In genomic region chr5:149730620-149731331, GRCh38 we compare ENCODE assay signal across 1 cellular context.
TF ChIP-seq lines count a peak whose summit lies in the region.

No MANE protein-coding gene starts in this region.

TF ChIP-seq in HEK293, 187 proteins besides CTCF, POLR2A, EP300 and RAD21 (continued from another document):
- TF ChIP-seq ZNF837 (tag by site-specific recombination; IDR thresholded peaks at IDR 0.05) (no peak), ZNF10 (tag by site-specific recombination; IDR thresholded peaks at IDR 0.05) (0 out of 2 replicates have a peak, but pooled peaks have one; percentile 12), HOXC10 (CRISPR knock-in tag; IDR thresholded peaks at IDR 0.05) (no peak), ZNF394 (tag by site-specific recombination; IDR thresholded peaks at IDR 0.05; ENCODE audit: borderline replicate concordance) (peak; percentile 20; the same call in 1 of the 2 replicates), ZNF121 (tag by site-specific recombination; IDR thresholded peaks at IDR 0.05) (no peak), ZNF660 (tag by site-specific recombination; IDR thresholded peaks at IDR 0.05) (no peak), SP2 (tag by site-specific recombination; IDR thresholded peaks at IDR 0.05) (peak; percentile 8; the same call in 1 of the 2 replicates), ZFP69B (tag by site-specific recombination; IDR thresholded peaks at IDR 0.05) (no peak), ZNF621 (tag by site-specific recombination; IDR thresholded peaks at IDR 0.05) (no peak), ZNF600 (tag by site-specific recombination; IDR thresholded peaks at IDR 0.05) (no peak), ZNF169 (tag by site-specific recombination; IDR thresholded peaks at IDR 0.05) (no peak), SP7 (tag by site-specific recombination; IDR thresholded peaks at IDR 0.05) (peak; percentile 60; the same call in 1 of the 2 replicates), ZNF324 (tag by site-specific recombination; IDR thresholded peaks at IDR 0.05) (0 out of 2 replicates have a peak, but pooled peaks have one; percentile 17), ZNF239 (tag by site-specific recombination; IDR thresholded peaks at IDR 0.05) (no peak), ZNF777 (tag by site-specific recombination; IDR thresholded peaks at IDR 0.05; ENCODE audit: borderline replicate concordance) (no peak), ZNF585B (tag by site-specific recombination; IDR thresholded peaks at IDR 0.05) (0 out of 2 replicates have a peak, but pooled peaks have one; percentile 17), ZBTB8A (tag by site-specific recombination; IDR thresholded peaks at IDR 0.05) (peak; percentile 70), SETDB1 (IDR thresholded peaks at IDR 0.05; ENCODE audit: insufficient read length, low read length) (no peak), PRDM4 (tag by site-specific recombination; IDR thresholded peaks at IDR 0.05) (0 out of 2 replicates have a peak, but pooled peaks have one; percentile 11), YY2 (tag by site-specific recombination; IDR thresholded peaks at IDR 0.05) (no peak; the same call in 1 of the 2 replicates), ZNF561 (tag by site-specific recombination; IDR thresholded peaks at IDR 0.05; ENCODE audit: borderline replicate concordance) (no peak), YY1 (tag by site-specific recombination; IDR thresholded peaks at IDR 0.05) (no peak; the same call in 1 of the 2 replicates), ZNF404 (tag by site-specific recombination; IDR thresholded peaks at IDR 0.05) (no peak), ZSCAN5A (tag by site-specific recombination; IDR thresholded peaks at IDR 0.05) (no peak), KLF9 (tag by site-specific recombination; IDR thresholded peaks at IDR 0.05; ENCODE audit: low read depth) (no peak), ZSCAN16 (tag by site-specific recombination; IDR thresholded peaks at IDR 0.05) (no peak), SCRT1 (tag by site-specific recombination; IDR thresholded peaks at IDR 0.05; ENCODE audit: borderline replicate concordance) (no peak), ZIC2 (tag by site-specific recombination; IDR thresholded peaks at IDR 0.05) (peak; percentile 92), ZNF843 (tag by site-specific recombination; IDR thresholded peaks at IDR 0.05) (peak; percentile 30; the same call in 1 of the 2 replicates), BCL11B (tag by site-specific recombination; IDR thresholded peaks at IDR 0.05; ENCODE audit: low read depth) (peak; percentile 36; the same call in 1 of the 2 replicates), ZNF398 (tag by site-specific recombination; IDR thresholded peaks at IDR 0.05) (peak; percentile 56; the same call in 1 of the 2 replicates), PBX3 (CRISPR knock-in tag; IDR thresholded peaks at IDR 0.05) (0 out of 2 replicates have a peak, but pooled peaks have one; percentile 30), ZNF335 (tag by site-specific recombination; conservative IDR thresholded peaks at IDR 0.05) (peak; percentile 84), GLIS1 (tag by site-specific recombination; IDR thresholded peaks at IDR 0.05) (peak; percentile 98), ZNF202 (tag by site-specific recombination; IDR thresholded peaks at IDR 0.05; ENCODE audit: borderline replicate concordance) (no peak), FEZF1 (tag by site-specific recombination; IDR thresholded peaks at IDR 0.05) (peak; percentile 40; the same call in 1 of the 2 replicates), OSR2 (tag by site-specific recombination; IDR thresholded peaks at IDR 0.05) (peak; percentile 36; the same call in 1 of the 2 replicates), GLIS2 (tag by site-specific recombination; IDR thresholded peaks at IDR 0.05) (peak; percentile 98)
- TF ChIP-seq, protein P1, sequence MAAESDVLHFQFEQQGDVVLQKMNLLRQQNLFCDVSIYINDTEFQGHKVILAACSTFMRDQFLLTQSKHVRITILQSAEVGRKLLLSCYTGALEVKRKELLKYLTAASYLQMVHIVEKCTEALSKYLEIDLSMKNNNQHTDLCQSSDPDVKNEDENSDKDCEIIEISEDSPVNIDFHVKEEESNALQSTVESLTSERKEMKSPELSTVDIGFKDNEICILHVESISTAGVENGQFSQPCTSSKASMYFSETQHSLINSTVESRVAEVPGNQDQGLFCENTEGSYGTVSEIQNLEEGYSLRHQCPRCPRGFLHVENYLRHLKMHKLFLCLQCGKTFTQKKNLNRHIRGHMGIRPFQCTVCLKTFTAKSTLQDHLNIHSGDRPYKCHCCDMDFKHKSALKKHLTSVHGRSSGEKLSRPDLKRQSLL (tag by site-specific recombination; IDR thresholded peaks at IDR 0.05): no peak
- TF ChIP-seq, protein P2, sequence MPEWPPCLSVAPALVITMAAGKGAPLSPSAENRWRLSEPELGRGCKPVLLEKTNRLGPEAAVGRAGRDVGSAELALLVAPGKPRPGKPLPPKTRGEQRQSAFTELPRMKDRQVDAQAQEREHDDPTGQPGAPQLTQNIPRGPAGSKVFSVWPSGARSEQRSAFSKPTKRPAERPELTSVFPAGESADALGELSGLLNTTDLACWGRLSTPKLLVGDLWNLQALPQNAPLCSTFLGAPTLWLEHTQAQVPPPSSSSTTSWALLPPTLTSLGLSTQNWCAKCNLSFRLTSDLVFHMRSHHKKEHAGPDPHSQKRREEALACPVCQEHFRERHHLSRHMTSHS (tag by site-specific recombination; IDR thresholded peaks at IDR 0.05): no peak
- TF ChIP-seq, protein P3, sequence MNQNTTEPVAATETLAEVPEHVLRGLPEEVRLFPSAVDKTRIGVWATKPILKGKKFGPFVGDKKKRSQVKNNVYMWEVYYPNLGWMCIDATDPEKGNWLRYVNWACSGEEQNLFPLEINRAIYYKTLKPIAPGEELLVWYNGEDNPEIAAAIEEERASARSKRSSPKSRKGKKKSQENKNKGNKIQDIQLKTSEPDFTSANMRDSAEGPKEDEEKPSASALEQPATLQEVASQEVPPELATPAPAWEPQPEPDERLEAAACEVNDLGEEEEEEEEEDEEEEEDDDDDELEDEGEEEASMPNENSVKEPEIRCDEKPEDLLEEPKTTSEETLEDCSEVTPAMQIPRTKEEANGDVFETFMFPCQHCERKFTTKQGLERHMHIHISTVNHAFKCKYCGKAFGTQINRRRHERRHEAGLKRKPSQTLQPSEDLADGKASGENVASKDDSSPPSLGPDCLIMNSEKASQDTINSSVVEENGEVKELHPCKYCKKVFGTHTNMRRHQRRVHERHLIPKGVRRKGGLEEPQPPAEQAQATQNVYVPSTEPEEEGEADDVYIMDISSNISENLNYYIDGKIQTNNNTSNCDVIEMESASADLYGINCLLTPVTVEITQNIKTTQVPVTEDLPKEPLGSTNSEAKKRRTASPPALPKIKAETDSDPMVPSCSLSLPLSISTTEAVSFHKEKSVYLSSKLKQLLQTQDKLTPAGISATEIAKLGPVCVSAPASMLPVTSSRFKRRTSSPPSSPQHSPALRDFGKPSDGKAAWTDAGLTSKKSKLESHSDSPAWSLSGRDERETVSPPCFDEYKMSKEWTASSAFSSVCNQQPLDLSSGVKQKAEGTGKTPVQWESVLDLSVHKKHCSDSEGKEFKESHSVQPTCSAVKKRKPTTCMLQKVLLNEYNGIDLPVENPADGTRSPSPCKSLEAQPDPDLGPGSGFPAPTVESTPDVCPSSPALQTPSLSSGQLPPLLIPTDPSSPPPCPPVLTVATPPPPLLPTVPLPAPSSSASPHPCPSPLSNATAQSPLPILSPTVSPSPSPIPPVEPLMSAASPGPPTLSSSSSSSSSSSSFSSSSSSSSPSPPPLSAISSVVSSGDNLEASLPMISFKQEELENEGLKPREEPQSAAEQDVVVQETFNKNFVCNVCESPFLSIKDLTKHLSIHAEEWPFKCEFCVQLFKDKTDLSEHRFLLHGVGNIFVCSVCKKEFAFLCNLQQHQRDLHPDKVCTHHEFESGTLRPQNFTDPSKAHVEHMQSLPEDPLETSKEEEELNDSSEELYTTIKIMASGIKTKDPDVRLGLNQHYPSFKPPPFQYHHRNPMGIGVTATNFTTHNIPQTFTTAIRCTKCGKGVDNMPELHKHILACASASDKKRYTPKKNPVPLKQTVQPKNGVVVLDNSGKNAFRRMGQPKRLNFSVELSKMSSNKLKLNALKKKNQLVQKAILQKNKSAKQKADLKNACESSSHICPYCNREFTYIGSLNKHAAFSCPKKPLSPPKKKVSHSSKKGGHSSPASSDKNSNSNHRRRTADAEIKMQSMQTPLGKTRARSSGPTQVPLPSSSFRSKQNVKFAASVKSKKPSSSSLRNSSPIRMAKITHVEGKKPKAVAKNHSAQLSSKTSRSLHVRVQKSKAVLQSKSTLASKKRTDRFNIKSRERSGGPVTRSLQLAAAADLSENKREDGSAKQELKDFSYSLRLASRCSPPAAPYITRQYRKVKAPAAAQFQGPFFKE (tag by site-specific recombination; IDR thresholded peaks at IDR 0.05; ENCODE audit: borderline replicate concordance): no peak
- TF ChIP-seq, protein P4, sequence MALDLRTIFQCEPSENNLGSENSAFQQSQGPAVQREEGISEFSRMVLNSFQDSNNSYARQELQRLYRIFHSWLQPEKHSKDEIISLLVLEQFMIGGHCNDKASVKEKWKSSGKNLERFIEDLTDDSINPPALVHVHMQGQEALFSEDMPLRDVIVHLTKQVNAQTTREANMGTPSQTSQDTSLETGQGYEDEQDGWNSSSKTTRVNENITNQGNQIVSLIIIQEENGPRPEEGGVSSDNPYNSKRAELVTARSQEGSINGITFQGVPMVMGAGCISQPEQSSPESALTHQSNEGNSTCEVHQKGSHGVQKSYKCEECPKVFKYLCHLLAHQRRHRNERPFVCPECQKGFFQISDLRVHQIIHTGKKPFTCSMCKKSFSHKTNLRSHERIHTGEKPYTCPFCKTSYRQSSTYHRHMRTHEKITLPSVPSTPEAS (tag by site-specific recombination; IDR thresholded peaks at IDR 0.05): no peak
TF ChIP-seq in HEK293: peak in this region for 44.
